In genomic region chr9:42240261-42240579, GRCh38 we compare ENCODE assay signal across 12 cellular contexts. TPM values are rescaled to one million over a fixed set of nuclear protein-coding genes. Genes with fewer than 3 reads are reported as not detected.
A peak's percentile ranks its signal among the peaks of the same experiment; 100 is the strongest.
DNase-seq lines count a peak whose midpoint lies in the region; ATAC-seq, FAIRE-seq and TF ChIP-seq lines count a peak whose summit lies in the region.
"Not testable (repeated sequence)": the region's sequence is repeated elsewhere in the genome, so short reads cannot be mapped to it uniquely, and the experiment has no call there.
"Had no signal": no experiment of that assay in that cellular context is flagged by ENCODE, and none has a peak within 500 bp of the region (broad histone marks: within the 10 kb centered on the region; RNA-seq: fewer than 3 reads in every experiment).

No MANE protein-coding gene starts in this region.

- H3K79me2 ChIP-seq in ACC112 (ENCODE audit: control insufficient read depth, insufficient read depth, low read length, unreplicated experiment); endothelial cell of umbilical vein (ENCODE audit: control insufficient read depth, insufficient read depth, low read length): not testable (repeated sequence)

- H2AFZ ChIP-seq in ACC112 (ENCODE audit: low read length, unreplicated experiment); endothelial cell of umbilical vein (ENCODE audit: low read depth, low read length): not testable (repeated sequence)

- H3K4me3 ChIP-seq in ACC112 (ENCODE audit: low read depth, low read length); brain microvascular endothelial cell (ENCODE audit: low read depth, low read length); endothelial cell of umbilical vein (replicated peaks in 1 of 3; ENCODE audit: insufficient read depth in 1 of 3, low read depth in 1 of 3, low read length in 3 of 3): not testable (repeated sequence)

- in situ Hi-C loops in brain microvascular endothelial cell (cut with HindIII; ENCODE audit: low pct_ligation_motif_present, low sequenced_read_pairs) = not testable (repeated sequence)

- H3K4me1 ChIP-seq in ACC112 (ENCODE audit: control insufficient read depth, insufficient read depth, low read length, unreplicated experiment) = peaks cover 25% of the 10 kb centered on the region
- H3K4me1 ChIP-seq in endothelial cell of umbilical vein (ENCODE audit: control insufficient read depth, extremely low read depth, insufficient read depth, low read length); foreskin keratinocyte: not testable (repeated sequence)

- H3K27me3 ChIP-seq in ACC112 (ENCODE audit: insufficient read depth, low read length); brain microvascular endothelial cell (replicated peaks); endothelial cell of umbilical vein (ENCODE audit: control insufficient read depth in 2 of 2, insufficient read depth in 2 of 2, low read length in 2 of 2); foreskin keratinocyte: not testable (repeated sequence)

- DNase-seq in HS-27A (ENCODE audit: low read depth) (peak; percentile 62), RPMI7951 (ENCODE audit: low read depth) (peak; percentile 34), brain microvascular endothelial cell (peak; percentile 78), endothelial cell of umbilical vein (ENCODE audit: low read depth, low spot score) (peak; percentile 83), foreskin keratinocyte (peak in 1 of 2 donors; percentile 31), kidney glomerular epithelial cell (lab: John Stamatoyannopoulos, UW) (peak; percentile 27), pulmonary artery endothelial cell (ENCODE audit: low read depth, low spot score) (peak; percentile 76)

- H3K9me1 ChIP-seq in endothelial cell of umbilical vein (replicated peaks; ENCODE audit: control insufficient read depth, extremely low read depth, insufficient read depth, low read length) = not testable (repeated sequence)

- H3K36me3 ChIP-seq in ACC112 (ENCODE audit: insufficient read depth, low read length); brain microvascular endothelial cell (replicated peaks); endothelial cell of umbilical vein (ENCODE audit: control insufficient read depth in 2 of 2, extremely low read depth in 1 of 2, insufficient read depth in 2 of 2, low read length in 2 of 2): not testable (repeated sequence)

- H3K27ac ChIP-seq in ACC112 (ENCODE audit: low read depth, low read length) (peak overlapping the region; percentile 55; the same call in 1 of the 2 replicates), endothelial cell of umbilical vein (ENCODE audit: insufficient read depth, low read depth, low read length) (peak overlapping the region; percentile 44)
- H3K27ac ChIP-seq in brain microvascular endothelial cell, foreskin keratinocyte: not testable (repeated sequence)

- H3K9ac ChIP-seq in endothelial cell of umbilical vein (replicated peaks; ENCODE audit: extremely low read depth, insufficient read depth, low read length) = not testable (repeated sequence)

- not testable (repeated sequence) for H3K9me3 ChIP-seq in endothelial cell of umbilical vein (replicated peaks; ENCODE audit: control insufficient read depth, insufficient read depth, low read length)

- not testable (repeated sequence) for H3K4me2 ChIP-seq in endothelial cell of umbilical vein (ENCODE audit: insufficient read depth, low read length)

- FAIRE-seq in endothelial cell of umbilical vein (lab: Jason Lieb, UNC) = not testable (repeated sequence)

- intact Hi-C loops in endothelial cell of umbilical vein (cut with micrococcal nuclease) = not testable (repeated sequence)

- dilution Hi-C loops in endothelial cell of umbilical vein (cut with MboI; ENCODE audit: extremely low pct_ligation_motif_present, low sequenced_read_pairs) = not testable (repeated sequence)

- not testable (repeated sequence) for BruUV-seq in endothelial cell of umbilical vein (replicated peaks; lab: Mats Ljungman, UMichigan)

- POLR2A ChIA-PET in endothelial cell of umbilical vein (lab: Charles Lee) = not testable (repeated sequence)

- H4K20me1 ChIP-seq in endothelial cell of umbilical vein (replicated peaks; ENCODE audit: control insufficient read depth, extremely low read depth, insufficient read depth, low read length) = not testable (repeated sequence)

- CTCF ChIA-PET in endothelial cell of umbilical vein (lab: Charles Lee) = not testable (repeated sequence)

- ATAC-seq in foreskin keratinocyte = peak; percentile 3

- not testable (repeated sequence) for TF ChIP-seq CTCF in brain microvascular endothelial cell (IDR thresholded peaks at IDR 0.05; ENCODE audit: low read depth, low read length, missing control alignments); endothelial cell of umbilical vein (IDR thresholded peaks at IDR 0.05; ENCODE audit: extremely low read depth in 1 of 2, insufficient read depth in 1 of 2, low read depth in 1 of 2, low read length in 2 of 2); foreskin keratinocyte (conservative IDR thresholded peaks at IDR 0.05)

- not testable (repeated sequence) for TF ChIP-seq POLR2A in endothelial cell of umbilical vein (IDR thresholded peaks at IDR 0.05; ENCODE audit: low read depth, low read length)

TF ChIP-seq in endothelial cell of umbilical vein, 7 proteins besides CTCF, POLR2A, EP300 and RAD21:
- TF ChIP-seq JUN (IDR thresholded peaks at IDR 0.05; ENCODE audit: borderline replicate concordance, insufficient read depth, insufficient read length, low read depth) = peak; percentile 52
- peak; percentile 9 for TF ChIP-seq FOS (IDR thresholded peaks at IDR 0.05; ENCODE audit: borderline replicate concordance, insufficient read depth, low read length)

RNA-seq across cellular contexts. Expression of gene SPATA31A6, which starts 56.8 kb away (rescaled TPM):
- not detected in 2 replicates for total RNA-seq in RPMI7951 (2014; rRNA removed; shearing (Covaris generic))
- total RNA-seq in endothelial cell of umbilical vein (not detected in 2 replicates), foreskin keratinocyte (not detected in 2 replicates), pulmonary artery endothelial cell (not detected in 2 replicates)
- polyA plus RNA-seq in endothelial cell of umbilical vein (not detected in 2 replicates), foreskin keratinocyte (not detected in 2 replicates)
- not detected in 2 replicates for polyA plus RNA-seq in endothelial cell of umbilical vein (2011; cell fraction: cytosol; rRNA removed)
- not detected in 2 replicates for polyA plus RNA-seq in endothelial cell of umbilical vein (2011; cell fraction: nucleus; rRNA removed)
- not detected in 2 replicates for polyA plus RNA-seq in endothelial cell of umbilical vein (2012)
- polyA minus RNA-seq in endothelial cell of umbilical vein = not detected in 2 replicates
- polyA minus RNA-seq in endothelial cell of umbilical vein (2011; cell fraction: cytosol; rRNA and poly(A)+ RNA removed) = not detected
- not detected in 2 replicates for polyA minus RNA-seq in endothelial cell of umbilical vein (2011; cell fraction: nucleus; rRNA and poly(A)+ RNA removed)
- total RNA-seq: CD4-positive, CD25-positive, alpha-beta regulatory T cell; GM23248; Right ventricle myocardium inferior had no signal
- polyA plus RNA-seq: CD4-positive, CD25-positive, alpha-beta regulatory T cell; GM23248; IgD-negative memory B cell had no signal
